In the genomic region with DNA sequence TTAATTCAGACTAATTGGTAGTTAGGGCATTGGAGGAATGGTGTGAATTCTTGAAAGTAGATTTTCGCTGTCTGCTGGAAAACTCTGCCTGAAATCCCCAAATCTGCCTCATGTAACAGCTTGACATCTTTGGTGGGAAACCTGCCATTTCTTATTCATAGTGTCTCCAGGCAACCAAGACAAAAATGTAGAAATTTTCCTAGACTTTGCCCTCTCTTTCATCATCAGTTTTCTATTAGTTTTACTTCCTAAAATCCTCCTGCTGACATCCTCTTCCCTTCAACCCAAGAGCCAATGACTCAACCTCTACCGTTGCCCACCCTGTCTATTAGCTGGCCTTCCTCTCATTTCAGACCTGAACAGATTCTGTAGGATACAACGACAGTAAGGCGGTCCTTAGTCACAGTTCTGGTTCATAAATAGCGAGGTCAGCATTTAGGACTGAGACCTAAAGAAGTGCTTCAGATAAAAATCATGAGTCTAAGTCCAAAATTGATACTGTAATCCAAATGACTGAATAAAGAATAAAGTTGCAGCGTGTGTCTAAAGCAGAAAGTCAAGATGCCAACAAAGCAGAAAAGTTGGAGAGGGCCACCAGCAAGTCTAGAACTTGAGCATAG, we compare ENCODE assay signal across 15 cellular contexts.
DNase-seq lines count a peak whose midpoint lies in the region; ATAC-seq and TF ChIP-seq lines count a peak whose summit lies in the region.
"Had no signal": no experiment of that assay in that cellular context is flagged by ENCODE, and none has a peak within 500 bp of the region (broad histone marks: within the 10 kb centered on the region; RNA-seq: fewer than 3 reads in every experiment).

No MANE protein-coding gene starts in this region.

- peaks cover 45% of the 10 kb centered on the region for H3K4me1 ChIP-seq in skeletal muscle satellite cell (ENCODE audit: control insufficient read depth, insufficient read depth, low read length)
- no peaks in the 10 kb centered on the region for H3K4me1 ChIP-seq in hepatocyte (ENCODE audit: insufficient read depth)
- H3K4me1 ChIP-seq: right lobe of liver, SJCRH30, vagina had no signal

- no peaks in the 10 kb centered on the region for H3K79me2 ChIP-seq in hepatocyte

- no peak for TF ChIP-seq CTCF in hepatocyte (IDR thresholded peaks at IDR 0.05; ENCODE audit: poor library complexity)

- DNase-seq in SK-N-MC (ENCODE audit: low read depth, low spot score) (peak; percentile 90), globus pallidus (ENCODE audit: low spot score) (peak; percentile 24), hepatocyte (ENCODE audit: low spot score) (no peak), dermis blood vessel endothelial cell (no peak), NCI-H1694 treated with DMSO at 0.1 percent for 48 hours (lab: John Stamatoyannopoulos, UW) (no peak)
- DNase-seq: DMS153, head of caudate nucleus, NCI-H446 treated with DMSO at 0.1 percent for 48 hours, right lobe of liver, SJCRH30 had no signal

- H3K27ac ChIP-seq in SK-N-MC (peak overlapping the region; percentile 99), hepatocyte (no peak overlapping the region)
- H3K27ac ChIP-seq: right lobe of liver, SJCRH30, vagina had no signal

- H3K36me3 ChIP-seq in SK-N-MC (ENCODE audit: insufficient read depth, low read length) (no peaks in the 10 kb centered on the region), skeletal muscle satellite cell (ENCODE audit: insufficient read depth, low read length) (peaks cover 3% of the 10 kb centered on the region), hepatocyte (replicated peaks; ENCODE audit: insufficient read depth, low read depth) (no peaks in the 10 kb centered on the region)
- H3K36me3 ChIP-seq: right lobe of liver, vagina had no signal

- no peaks in the 10 kb centered on the region for H4K20me1 ChIP-seq in hepatocyte (ENCODE audit: insufficient read depth, poor library complexity, severe bottlenecking)

- peak overlapping the region; percentile 77 for H3K9ac ChIP-seq in SK-N-MC (ENCODE audit: insufficient read length)
- peak overlapping the region; percentile 60 for H3K9ac ChIP-seq in skeletal muscle satellite cell (ENCODE audit: low read depth, low read length)

- H3K27me3 ChIP-seq in skeletal muscle satellite cell (ENCODE audit: control insufficient read depth, insufficient read depth, low read length) (no peaks in the 10 kb centered on the region), hepatocyte (no peaks in the 10 kb centered on the region)
- H3K27me3 ChIP-seq: right lobe of liver, SJCRH30, vagina had no signal

- no peak overlapping the region for H2AFZ ChIP-seq in hepatocyte

- WGBS in hepatocyte (ENCODE audit: low lambda C conversion rate, missing lambda C conversion rate): 89% methylated on average over 6 of the region's 6 CpGs

- peak overlapping the region; percentile 76 for H3K4me3 ChIP-seq in SK-N-MC
- no peak overlapping the region for H3K4me3 ChIP-seq in skeletal muscle satellite cell (ENCODE audit: low read length)
- no peak overlapping the region for H3K4me3 ChIP-seq in hepatocyte
- H3K4me3 ChIP-seq: right lobe of liver, SJCRH30, vagina had no signal

- H3K4me2 ChIP-seq in skeletal muscle satellite cell (ENCODE audit: low read length): no peak overlapping the region
- no peak overlapping the region for H3K4me2 ChIP-seq in hepatocyte

- H3K9me2 ChIP-seq in hepatocyte (replicated peaks; ENCODE audit: insufficient read depth): no peaks in the 10 kb centered on the region

- H3K9me3 ChIP-seq in SK-N-MC (ENCODE audit: low read depth, low read length) (no peaks in the 10 kb centered on the region), skeletal muscle satellite cell (replicated peaks; ENCODE audit: low read length) (no peaks in the 10 kb centered on the region), hepatocyte (ENCODE audit: low read depth) (no peaks in the 10 kb centered on the region)
- H3K9me3 ChIP-seq: right lobe of liver, SJCRH30, vagina had no signal

- ATAC-seq in GM19324 (IDR thresholded peaks at IDR 0.05; ENCODE audit: low FRiP score, unreplicated experiment): peak; percentile 46
- no peak for ATAC-seq in HG02973 (IDR thresholded peaks at IDR 0.05; ENCODE audit: unreplicated experiment)
- ATAC-seq: activated CD4-positive, CD25-positive, alpha-beta regulatory T cell treated with anti-CD3 and anti-CD28 coated beads, Interleukin-2, amount 50 U/mL, for 24 hours had no signal

Comparison
In these comparisons a context has a peak if more than half of its experiments do, and no peak if none do; other contexts are left out.
1. DNase-seq: peak in SK-N-MC (single experiment) and globus pallidus (single experiment); none in hepatocyte (single experiment), dermis blood vessel endothelial cell (single experiment) and NCI-H1694 treated with DMSO at 0.1 percent for 48 hours (single experiment).